Comparison of ENCODE assay signal across 8 cellular contexts in the genomic region with DNA sequence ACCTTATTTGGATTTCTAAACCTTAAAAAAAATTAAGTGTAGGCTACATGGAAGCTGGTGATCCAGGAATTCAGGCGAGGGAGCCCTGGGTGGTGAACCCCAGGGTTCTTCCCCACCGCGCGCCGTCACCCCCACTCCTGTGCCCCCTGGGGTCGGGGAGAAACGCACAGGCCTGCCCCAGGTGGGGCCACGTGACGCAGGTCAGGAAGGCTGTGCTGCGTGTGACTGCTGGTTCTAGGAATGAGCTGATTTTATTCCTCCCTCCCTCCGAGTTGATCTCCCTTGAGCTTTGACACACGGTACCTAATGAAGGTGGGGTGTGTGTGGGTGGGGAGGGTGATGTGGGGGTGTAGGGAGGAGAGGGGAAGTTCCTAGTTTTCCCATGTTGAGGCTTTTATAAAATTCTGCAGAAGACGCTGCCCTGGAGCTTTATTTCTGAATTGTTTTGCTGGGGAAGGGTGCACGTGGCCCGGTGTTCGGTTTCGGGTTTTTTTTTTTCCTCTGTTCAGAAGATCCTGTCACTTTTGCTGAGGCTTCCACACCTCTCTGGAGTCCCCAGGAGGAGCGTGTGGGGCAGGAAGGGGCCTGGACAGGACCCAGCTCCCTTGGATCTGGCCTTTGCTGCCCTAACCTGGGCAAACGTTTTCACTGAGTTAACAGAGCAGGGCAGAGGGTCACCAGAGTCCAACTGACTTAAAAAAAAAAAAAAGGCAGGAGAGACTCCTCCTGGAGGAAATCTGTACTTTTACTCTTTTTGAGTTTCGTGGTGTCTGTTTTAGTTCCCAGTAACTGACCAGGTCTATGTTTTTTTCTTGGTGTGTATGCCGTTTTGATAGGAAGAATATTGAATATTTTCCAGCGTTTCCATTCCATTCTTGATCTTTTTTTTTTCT. TPM values are rescaled to one million over a fixed set of nuclear protein-coding genes. Genes with fewer than 3 reads are reported as not detected.
DNase-seq lines count a peak whose midpoint lies in the region; ATAC-seq, FAIRE-seq and TF ChIP-seq lines count a peak whose summit lies in the region.

No MANE protein-coding gene starts in this region.

- TF ChIP-seq RAD21 in K562 (CRISPR knock-in tag; conservative IDR thresholded peaks at IDR 0.05 in 1 of 2, IDR thresholded peaks at IDR 0.05 in 1 of 2), result no peak

- intact Hi-C loops in K562 (cut with micrococcal nuclease) (no loop called here), left colon (cut with DNase I, micrococcal nuclease) (no loop called here)

- H3K36me3 Mint-ChIP-seq in stimulated activated effector memory CD8-positive, alpha-beta T cell treated with anti-CD3 and anti-CD28 coated beads, Interleukin-12 subunit alpha, Interleukin-12 subunit beta, amount 100 ng/mL, for 72 hours, result peaks cover 45% of the 10 kb centered on the region

- peak; percentile 8 for ATAC-seq in GM21825 (IDR thresholded peaks at IDR 0.05; ENCODE audit: unreplicated experiment)
- ATAC-seq in K562, result peak; percentile 12
- peak; percentile 30 for ATAC-seq in left colon
- ATAC-seq in stimulated activated effector memory CD8-positive, alpha-beta T cell treated with anti-CD3 and anti-CD28 coated beads, Interleukin-12 subunit alpha, Interleukin-12 subunit beta, amount 100 ng/mL, for 72 hours, result peak; percentile 35

- WGBS in K562 (ENCODE audit: insufficient coverage, low coverage, missing lambda C conversion rate), result under 1% methylated on average over 22 of the region's 22 CpGs

- H3K4me1 ChIP-seq in BLaER1 (peaks cover 61% of the 10 kb centered on the region), K562 (replicated peaks in 1 of 2; ENCODE audit: control insufficient read depth in 2 of 2, insufficient read depth in 2 of 2, low read length in 2 of 2) (peaks cover 37 to 54% of the 10 kb centered on the region in 2 experiments)

- H3K27me3 ChIP-seq in BLaER1, result no peaks in the 10 kb centered on the region
- no peaks in the 10 kb centered on the region for H3K27me3 ChIP-seq in K562 (ENCODE audit: control insufficient read depth in 2 of 2, insufficient read depth in 2 of 2, low read length in 2 of 2)

- peak; percentile 81 for FAIRE-seq in K562 (lab: Jason Lieb, UNC)

- H3K9me3 Mint-ChIP-seq in stimulated activated effector memory CD8-positive, alpha-beta T cell treated with anti-CD3 and anti-CD28 coated beads, Interleukin-12 subunit alpha, Interleukin-12 subunit beta, amount 100 ng/mL, for 72 hours, result no peaks in the 10 kb centered on the region

- peak overlapping the region; percentile 95 for H3K4me3 Mint-ChIP-seq in stimulated activated effector memory CD8-positive, alpha-beta T cell treated with anti-CD3 and anti-CD28 coated beads, Interleukin-12 subunit alpha, Interleukin-12 subunit beta, amount 100 ng/mL, for 72 hours

- 0 out of 2 replicates have a peak, but pooled peaks have one; percentile 13 for TF ChIP-seq EP300 in K562 (IDR thresholded peaks at IDR 0.05; ENCODE audit: low read length)

- 0 out of 2 replicates have a peak, but pooled peaks cover 6% of the 10 kb centered on the region for H3K36me3 ChIP-seq in BLaER1
- H3K36me3 ChIP-seq in K562 (ENCODE audit: control insufficient read depth, insufficient read depth, low read length), result peaks cover 34% of the 10 kb centered on the region

- H3K27ac ChIP-seq in BLaER1 (peak overlapping the region; percentile 93), K562 (ENCODE audit: extremely low read depth, low read depth, low read length) (peak overlapping the region; percentile 97)

- peak overlapping the region; percentile 90 for H3K9ac ChIP-seq in BLaER1
- peak overlapping the region; percentile 97 to 98 for H3K9ac ChIP-seq in K562 (ENCODE audit: insufficient read depth in 1 of 2, low read depth in 2 of 2, low read length in 2 of 2)

- peaks cover 63% of the 10 kb centered on the region for H3K4me1 Mint-ChIP-seq in stimulated activated effector memory CD8-positive, alpha-beta T cell treated with anti-CD3 and anti-CD28 coated beads, Interleukin-12 subunit alpha, Interleukin-12 subunit beta, amount 100 ng/mL, for 72 hours

- no TSS peak for BruUV-seq in K562 (replicated peaks; lab: Mats Ljungman, UMichigan)

- H3K4me2 ChIP-seq in BLaER1 (peak overlapping the region; percentile 98), K562 (ENCODE audit: insufficient read depth, low read length) (peak overlapping the region; percentile 94)

- no peaks in the 10 kb centered on the region for H3K9me1 ChIP-seq in K562 (ENCODE audit: control insufficient read depth, insufficient read depth, low read length)

- H3K4me3 ChIP-seq in BLaER1 (peak overlapping the region; percentile 76), K562 (peak overlapping the region; percentile 92)

- no peak overlapping the region for H2AFZ ChIP-seq in K562 (ENCODE audit: low read depth, low read length)

- POLR2A ChIA-PET in K562 (lab: Yijun Ruan, JAX), result interaction anchor here (0.6 to 2.7 kb wide), 26 partner anchors 10 to 1051 kb away, joined by 3 to 28 read pairs (median 4); a partner anchor contains a TSS

- H3K79me2 ChIP-seq in K562 (ENCODE audit: control insufficient read depth, insufficient read depth, low read length), result peaks cover 96% of the 10 kb centered on the region

- TF ChIP-seq CTCF in K562 (IDR thresholded peaks at IDR 0.05 in 2 of 3, conservative IDR thresholded peaks at IDR 0.05 in 1 of 3; ENCODE audit: insufficient read depth in 2 of 3, low read depth in 1 of 3, low read length in 3 of 3), result peak in 1 of 3 experiments; percentile 32; a peak in 2 of 6 replicates

- in situ Hi-C loops in K562 (cut with MboI), result no loop called here

- peak overlapping the region; percentile 91 for H3K27ac Mint-ChIP-seq in stimulated activated effector memory CD8-positive, alpha-beta T cell treated with anti-CD3 and anti-CD28 coated beads, Interleukin-12 subunit alpha, Interleukin-12 subunit beta, amount 100 ng/mL, for 72 hours

- peak; percentile 71 for TF ChIP-seq POLR2A in K562 (conservative IDR thresholded peaks at IDR 0.05)

- CTCF ChIA-PET in K562 (lab: Yijun Ruan, JAX; ENCODE audit: low intra/inter-chr PET ratio), result interaction anchor here (0.6 to 1.1 kb wide), 6 partner anchors 9 to 210 kb away, joined by 3 to 5 read pairs (median 3); no protein-coding TSS in a partner anchor

- H4K20me1 ChIP-seq in BLaER1, result peaks cover 55% of the 10 kb centered on the region
- peaks cover 14% of the 10 kb centered on the region; the same call in 1 of the 2 replicates for H4K20me1 ChIP-seq in K562 (replicated peaks; ENCODE audit: control insufficient read depth, insufficient read depth, low read length)

- H3K9me3 ChIP-seq in BLaER1 (no peaks in the 10 kb centered on the region), K562 (replicated peaks; ENCODE audit: control insufficient read depth, insufficient read depth, low read depth, low read length) (no peaks in the 10 kb centered on the region)

- DNase-seq in RKO (ENCODE audit: low spot score) (peak; percentile 62), K562 (ENCODE audit: extremely low read depth in 1 of 4, low spot score in 3 of 4) (peak; percentile 65 to 93 (median 76)), left colon (peak in 1 of 2 donors; percentile 71), OCI-M2 (lab: John Stamatoyannopoulos, UW; ENCODE audit: unreplicated experiment) (no peak), T1000 (lab: John Stamatoyannopoulos, UW) (no peak)
- peak in 1 of 2 donors; percentile 78 for DNase-seq in stimulated activated effector memory CD8-positive, alpha-beta T cell treated with anti-CD3 and anti-CD28 coated beads, Interleukin-12 subunit alpha, Interleukin-12 subunit beta, amount 100 ng/mL, for 72 hours (ENCODE audit: low spot score in 2 of 2)

TF ChIP-seq in K562, 482 proteins besides CTCF, POLR2A, EP300 and RAD21 (continues in another document):
- TF ChIP-seq, protein P1, sequence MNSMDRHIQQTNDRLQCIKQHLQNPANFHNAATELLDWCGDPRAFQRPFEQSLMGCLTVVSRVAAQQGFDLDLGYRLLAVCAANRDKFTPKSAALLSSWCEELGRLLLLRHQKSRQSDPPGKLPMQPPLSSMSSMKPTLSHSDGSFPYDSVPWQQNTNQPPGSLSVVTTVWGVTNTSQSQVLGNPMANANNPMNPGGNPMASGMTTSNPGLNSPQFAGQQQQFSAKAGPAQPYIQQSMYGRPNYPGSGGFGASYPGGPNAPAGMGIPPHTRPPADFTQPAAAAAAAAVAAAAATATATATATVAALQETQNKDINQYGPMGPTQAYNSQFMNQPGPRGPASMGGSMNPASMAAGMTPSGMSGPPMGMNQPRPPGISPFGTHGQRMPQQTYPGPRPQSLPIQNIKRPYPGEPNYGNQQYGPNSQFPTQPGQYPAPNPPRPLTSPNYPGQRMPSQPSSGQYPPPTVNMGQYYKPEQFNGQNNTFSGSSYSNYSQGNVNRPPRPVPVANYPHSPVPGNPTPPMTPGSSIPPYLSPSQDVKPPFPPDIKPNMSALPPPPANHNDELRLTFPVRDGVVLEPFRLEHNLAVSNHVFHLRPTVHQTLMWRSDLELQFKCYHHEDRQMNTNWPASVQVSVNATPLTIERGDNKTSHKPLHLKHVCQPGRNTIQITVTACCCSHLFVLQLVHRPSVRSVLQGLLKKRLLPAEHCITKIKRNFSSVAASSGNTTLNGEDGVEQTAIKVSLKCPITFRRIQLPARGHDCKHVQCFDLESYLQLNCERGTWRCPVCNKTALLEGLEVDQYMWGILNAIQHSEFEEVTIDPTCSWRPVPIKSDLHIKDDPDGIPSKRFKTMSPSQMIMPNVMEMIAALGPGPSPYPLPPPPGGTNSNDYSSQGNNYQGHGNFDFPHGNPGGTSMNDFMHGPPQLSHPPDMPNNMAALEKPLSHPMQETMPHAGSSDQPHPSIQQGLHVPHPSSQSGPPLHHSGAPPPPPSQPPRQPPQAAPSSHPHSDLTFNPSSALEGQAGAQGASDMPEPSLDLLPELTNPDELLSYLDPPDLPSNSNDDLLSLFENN (IDR thresholded peaks at IDR 0.05; ENCODE audit: low read depth in 2 of 2, low read length in 2 of 2), result peak in 1 of 2 experiments; percentile 8; a peak in 1 of 4 replicates

RNA-seq across cellular contexts. Expression of a gene that starts 55.8 kb away (rescaled TPM):
- 692 and 1,066 TPM in 2 replicates for total RNA-seq in K562 (2011; cell fraction: chromatin; rRNA removed; ENCODE audit: low replicate concordance)
- 409 and 435 TPM in 2 replicates for total RNA-seq in K562 (2011; cell fraction: nucleolus; rRNA removed)
- total RNA-seq in K562 (2011; cell fraction: nucleoplasm; rRNA removed), result 438 and 467 TPM in 2 replicates
- total RNA-seq in K562 (2014; rRNA removed) (89.1 and 104 TPM in 2 replicates), K562 (2014; rRNA removed; fragmentation: Illumina TruSeq; extraction: Trizol) (40.9 and 41.8 TPM in 2 replicates), K562 (2015; rRNA removed; fragmentation: Illumina TruSeq; extraction: Trizol) (57.9 and 60.6 TPM in 2 replicates), K562 (2021) (208 and 244 TPM in 2 replicates), left colon (100 to 1,000 TPM in 1 of 2 donors, 10 to 100 TPM in 1; 94.7 to 110 TPM)
- polyA plus RNA-seq in K562 (2011; rRNA removed) (54.2 and 64.0 TPM in 2 replicates), K562 (2014; fragmentation: Illumina TruSeq; extraction: Trizol) (116 and 138 TPM in 2 replicates), K562 (2014; fragmentation: Nextera tagmentation; extraction: Ambion mirVana) (10 to 100 TPM; 12.2 to 15.8 TPM), K562 (2014; rRNA removed) (101 and 116 TPM in 2 replicates)
- 54.1 and 55.3 TPM in 2 replicates for polyA plus RNA-seq in K562 (2011; cell fraction: cytosol; rRNA removed)
- polyA plus RNA-seq in K562 (2011; cell fraction: nucleus; rRNA removed), result 210 and 277 TPM in 2 replicates
- polyA plus RNA-seq in K562 (2012), result 113 and 125 TPM in 2 replicates
- 61.1 and 68.8 TPM in 2 replicates for polyA minus RNA-seq in K562 (2011; rRNA and poly(A)+ RNA removed)
- 106 and 121 TPM in 2 replicates for polyA minus RNA-seq in K562 (2011; cell fraction: cytosol; rRNA and poly(A)+ RNA removed)
- polyA minus RNA-seq in K562 (2011; cell fraction: nucleus; rRNA and poly(A)+ RNA removed), result 117 and 133 TPM in 2 replicates

Comparison
In these comparisons a context has a peak if more than half of its experiments do, and no peak if none do; other contexts are left out.
1. DNase-seq: peak in RKO (single experiment) and K562 (4 of 4); none in OCI-M2 (single experiment) and T1000 (single experiment).
2. Peak in every context shown above with its lines, with median percentiles within 50 percentile points of each other: ATAC-seq.